ENCODE assay signal across 22 cellular contexts in genomic region chr6:35372633-35373032, GRCh38.
"Had no signal": no experiment of that assay in that cellular context is flagged by ENCODE, and none has a peak within 500 bp of the region (broad histone marks: within the 10 kb centered on the region; RNA-seq: fewer than 3 reads in every experiment).

No MANE protein-coding gene starts in this region.

- H3K27ac Mint-ChIP-seq: IgD-negative memory B cell had no signal

- H3K9me3 ChIP-seq: SJSA1 had no signal

- H3K27me3 ChIP-seq: SJSA1 had no signal

- H3K27me3 Mint-ChIP-seq: IgD-negative memory B cell had no signal

- H3K9me3 Mint-ChIP-seq: IgD-negative memory B cell had no signal

- H3K36me3 Mint-ChIP-seq: IgD-negative memory B cell had no signal

- H3K27ac ChIP-seq: SJSA1, SK-N-MC had no signal

- DNase-seq: KBM-7, MV-4-11, NCI-H1048, NCI-H1105 treated with DMSO at 0.1 percent for 48 hours, NCI-H1417 treated with DMSO at 0.1 percent for 48 hours, NCI-H146, NCI-H1694 treated with DMSO at 0.1 percent for 48 hours, NCI-H1930, NCI-H2081 treated with DMSO at 0.1 percent for 48 hours, NCI-H2171, NCI-H226, NCI-H446, NCI-H510A, NCI-H524 treated with DMSO at 0.1 percent for 48 hours, NCI-H69, NCI-H774, Right ventricle myocardium superior, RPMI8226, SIG-M5 had no signal

- H3K4me3 Mint-ChIP-seq: IgD-negative memory B cell had no signal

- H3K4me3 ChIP-seq: SJSA1, SK-N-MC had no signal
